ENCODE assay signal across 13 cellular contexts in the genomic region with DNA sequence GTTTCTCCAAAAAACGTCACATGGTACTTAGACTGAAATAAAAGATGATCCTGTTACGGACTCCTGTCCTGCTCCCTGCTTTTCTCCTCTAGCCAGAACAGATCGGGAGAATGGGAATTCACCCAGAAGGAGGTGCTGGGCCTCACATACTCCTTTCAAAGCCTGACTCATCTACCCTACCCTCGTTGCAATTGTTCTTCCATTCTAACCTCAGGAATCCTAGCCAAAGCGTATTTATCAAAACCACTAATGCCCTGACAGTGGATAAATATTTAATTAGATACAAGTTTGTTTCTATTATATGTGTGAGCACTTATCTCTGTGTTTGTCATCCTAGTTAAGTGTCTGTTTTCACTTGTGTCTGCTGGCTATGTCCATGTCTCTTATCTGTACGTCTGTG. TPM values are rescaled to one million over a fixed set of nuclear protein-coding genes. Genes with fewer than 3 reads are reported as not detected.
DNase-seq lines count a peak whose midpoint lies in the region; ATAC-seq and TF ChIP-seq lines count a peak whose summit lies in the region.
"Had no signal": no experiment of that assay in that cellular context is flagged by ENCODE, and none has a peak within 500 bp of the region (broad histone marks: within the 10 kb centered on the region; RNA-seq: fewer than 3 reads in every experiment).

No MANE protein-coding gene starts in this region.

- H3K36me3 ChIP-seq in GM23248 (ENCODE audit: low read depth) (no peaks in the 10 kb centered on the region), RWPE2 (ENCODE audit: low read depth) (no peaks in the 10 kb centered on the region), thymus (ENCODE audit: control insufficient read depth, insufficient read depth) (no peaks in the 10 kb centered on the region)

- H3K79me2 ChIP-seq in GM23248 (ENCODE audit: insufficient read depth), result no peaks in the 10 kb centered on the region
- H3K79me2 ChIP-seq: hepatocyte, parathyroid adenoma had no signal

- no peak overlapping the region for H3K4me3 ChIP-seq in GM23248
- H3K4me3 ChIP-seq in RWPE2 (ENCODE audit: severe bottlenecking), result no peak overlapping the region
- no peak overlapping the region for H3K4me3 ChIP-seq in fibroblast of mammary gland (ENCODE audit: control insufficient read depth, low read depth, low read length)
- H3K4me3 ChIP-seq in thymus (ENCODE audit: low read length), result no peak overlapping the region
- H3K4me3 ChIP-seq: hepatocyte had no signal

- H3K4me1 ChIP-seq in GM23248 (ENCODE audit: insufficient read depth), result peaks cover 7% of the 10 kb centered on the region
- no peaks in the 10 kb centered on the region for H3K4me1 ChIP-seq in RWPE2 (ENCODE audit: insufficient read depth, poor library complexity, severe bottlenecking)
- peaks cover 2% of the 10 kb centered on the region for H3K4me1 ChIP-seq in thymus (ENCODE audit: control insufficient read depth, insufficient read depth, low read length)
- H3K4me1 ChIP-seq: parathyroid adenoma had no signal

- no peaks in the 10 kb centered on the region for H3K9me2 ChIP-seq in GM23248 (ENCODE audit: insufficient read depth)

- 0 out of 3 replicates have a peak, but pooled peaks have one; percentile 24 for ATAC-seq in RWPE2 (ENCODE audit: low read depth)
- ATAC-seq in HG03354 (IDR thresholded peaks at IDR 0.05; ENCODE audit: poor library complexity, severe bottlenecking, unreplicated experiment), result no peak

- H2AFZ ChIP-seq in GM23248, result no peak overlapping the region
- H2AFZ ChIP-seq: hepatocyte had no signal

- H3K4me2 ChIP-seq in GM23248 (ENCODE audit: unreplicated experiment), result no peak overlapping the region
- H3K4me2 ChIP-seq: hepatocyte had no signal

- TF ChIP-seq CTCF in RWPE2 (IDR thresholded peaks at IDR 0.05; ENCODE audit: poor library complexity, severe bottlenecking) (no peak), fibroblast of mammary gland (conservative IDR thresholded peaks at IDR 0.05; ENCODE audit: control insufficient read depth, insufficient read depth, low read depth, low read length) (no peak)

- H3K27ac ChIP-seq in GM23248, result no peak overlapping the region
- no peak overlapping the region for H3K27ac ChIP-seq in RWPE2 (ENCODE audit: poor library complexity, severe bottlenecking)
- peak overlapping the region; percentile 13 for H3K27ac ChIP-seq in thymus (ENCODE audit: low read depth)
- H3K27ac ChIP-seq: hepatocyte, parathyroid adenoma had no signal

- WGBS in GM23248 (ENCODE audit: low coverage in 1 of 2, low lambda C conversion rate in 2 of 2, missing lambda C conversion rate in 2 of 2), 2 experiments, result 41 to 45% methylated on average over 6 of the region's 6 CpGs
- 79% methylated on average over 6 of the region's 6 CpGs for WGBS in thymus

- DNase-seq in GM23248 (peak; percentile 58), RWPE2 (ENCODE audit: low spot score) (no peak), fibroblast of mammary gland (ENCODE audit: low read depth) (peak; percentile 39), HT-29 (ENCODE audit: low spot score) (no peak), NCI-H1694 treated with DMSO at 0.1 percent for 48 hours (lab: John Stamatoyannopoulos, UW) (no peak)
- DNase-seq: GF-D8, left cardiac atrium, Right ventricle myocardium superior, T-helper 9 cell had no signal

- H3K9me3 ChIP-seq in GM23248 (ENCODE audit: low read depth), result no peaks in the 10 kb centered on the region
- H3K9me3 ChIP-seq in RWPE2 (ENCODE audit: severe bottlenecking), result no peaks in the 10 kb centered on the region
- H3K9me3 ChIP-seq in thymus (ENCODE audit: control insufficient read depth), result no peaks in the 10 kb centered on the region

- H3K27me3 ChIP-seq in GM23248 (replicated peaks; ENCODE audit: insufficient read depth), result no peaks in the 10 kb centered on the region; the same call in 1 of the 2 replicates
- no peaks in the 10 kb centered on the region for H3K27me3 ChIP-seq in RWPE2 (ENCODE audit: insufficient read depth, poor library complexity, severe bottlenecking)
- no peaks in the 10 kb centered on the region for H3K27me3 ChIP-seq in thymus (ENCODE audit: control insufficient read depth, insufficient read depth)
- H3K27me3 ChIP-seq: hepatocyte had no signal

- 0 out of 2 replicates have a peak, but pooled peaks cover 8% of the 10 kb centered on the region for H3F3A ChIP-seq in GM23248 (ENCODE audit: insufficient read depth)

- no peak overlapping the region for H3K9ac ChIP-seq in GM23248
- H3K9ac ChIP-seq: parathyroid adenoma had no signal

- no peaks in the 10 kb centered on the region for H4K20me1 ChIP-seq in GM23248 (ENCODE audit: insufficient read depth)

- in situ Hi-C loops in GM23248 (cut with MboI), result no loop called here

RNA-seq across cellular contexts. Expression of a gene that starts 21.7 kb away (rescaled TPM):
- total RNA-seq in GM23248 (2014; rRNA removed; shearing (Covaris generic)), result 0.89 and 1.9 TPM in 2 replicates
- polyA plus RNA-seq in GM23248 (2016; fragmentation: Nextera tagmentation; extraction: Ambion mirVana), result 3.6 and 4.2 TPM in 2 replicates
- 33.9 TPM for polyA plus RNA-seq in thymus
- 0.76 and 1.0 TPM in 2 replicates for total RNA-seq in HT-29 (2014; rRNA removed; shearing (Covaris generic))

RNA-seq across cellular contexts. Expression of a gene that starts 22.9 kb away (rescaled TPM):
- 24.2 and 27.2 TPM in 2 replicates for total RNA-seq in GM23248 (2014; rRNA removed; shearing (Covaris generic))
- polyA plus RNA-seq in GM23248 (2016; fragmentation: Nextera tagmentation; extraction: Ambion mirVana) (7.7 and 8.0 TPM in 2 replicates), thymus (37.4 TPM)
- 80.9 and 89.1 TPM in 2 replicates for total RNA-seq in HT-29 (2014; rRNA removed; shearing (Covaris generic))

RNA-seq across cellular contexts. Expression of a gene that starts 29.5 kb away (rescaled TPM):
- 11.9 and 15.8 TPM in 2 replicates for total RNA-seq in GM23248 (2014; rRNA removed; shearing (Covaris generic))
- polyA plus RNA-seq in GM23248 (2016; fragmentation: Nextera tagmentation; extraction: Ambion mirVana) (15.7 and 20.0 TPM in 2 replicates), thymus (107 TPM)
- total RNA-seq in HT-29 (2014; rRNA removed; shearing (Covaris generic)), result 102 and 110 TPM in 2 replicates

RNA-seq across cellular contexts. Expression of a gene that starts 33.5 kb away (rescaled TPM):
- total RNA-seq in GM23248 (2014; rRNA removed; shearing (Covaris generic)), result not detected in 2 replicates
- polyA plus RNA-seq in GM23248 (2016; fragmentation: Nextera tagmentation; extraction: Ambion mirVana) (1.7 TPM in 2 replicates), thymus (12.2 TPM)
- 2.1 TPM in 1 of 2 replicates, not detected in the other for total RNA-seq in HT-29 (2014; rRNA removed; shearing (Covaris generic))

RNA-seq across cellular contexts. Expression of a gene that starts 48.9 kb away (rescaled TPM):
- total RNA-seq in GM23248 (2014; rRNA removed; shearing (Covaris generic)), result 10.8 and 21.8 TPM in 2 replicates
- polyA plus RNA-seq in GM23248 (2016; fragmentation: Nextera tagmentation; extraction: Ambion mirVana) (7.6 and 10.7 TPM in 2 replicates), thymus (128 TPM)
- total RNA-seq in HT-29 (2014; rRNA removed; shearing (Covaris generic)), result 104 and 119 TPM in 2 replicates

Comparison
In these comparisons a context has a peak if more than half of its experiments do, and no peak if none do; other contexts are left out.
1. DNase-seq: peak in GM23248 (single experiment) and fibroblast of mammary gland (single experiment); none in RWPE2 (single experiment), HT-29 (single experiment) and NCI-H1694 treated with DMSO at 0.1 percent for 48 hours (single experiment).